In the genomic region with DNA sequence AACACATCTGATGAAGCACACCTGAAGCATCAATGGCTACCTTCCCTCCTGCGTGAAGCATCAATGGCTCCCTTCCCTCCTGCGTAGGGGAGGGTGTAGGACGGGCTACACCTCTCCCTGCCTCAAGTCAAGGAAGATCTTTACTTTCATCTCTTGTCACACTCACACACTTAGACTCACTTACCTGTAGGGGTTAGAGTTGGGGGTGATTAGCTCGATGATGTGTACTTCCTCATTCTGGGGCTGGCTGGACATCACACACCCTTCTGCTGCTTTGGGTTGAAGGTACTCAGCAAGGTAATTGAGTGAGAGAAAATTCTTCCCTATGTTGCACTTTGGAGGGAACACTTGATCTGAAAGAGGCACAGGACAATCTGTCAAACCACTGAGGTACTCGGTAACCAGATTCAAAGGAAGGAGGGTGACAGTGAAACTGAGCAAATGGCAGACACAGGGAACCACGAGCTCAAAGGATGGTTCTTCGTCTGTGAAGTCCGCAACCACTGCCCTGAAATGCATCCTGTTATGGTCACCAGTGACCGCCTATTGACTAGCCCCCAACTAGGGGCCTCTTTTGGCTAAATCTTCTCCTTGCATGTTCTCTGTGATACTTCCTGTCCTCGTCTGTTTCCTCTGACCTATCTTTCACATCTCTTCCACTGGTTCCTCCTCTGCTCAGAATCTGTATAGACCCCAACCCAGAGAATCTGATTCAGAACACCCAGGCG, we compare ENCODE assay signal across 14 cellular contexts.
A peak's percentile ranks its signal among the peaks of the same experiment; 100 is the strongest.
DNase-seq lines count a peak whose midpoint lies in the region; ATAC-seq, FAIRE-seq and TF ChIP-seq lines count a peak whose summit lies in the region.
"Had no signal": no experiment of that assay in that cellular context is flagged by ENCODE, and none has a peak within 500 bp of the region (broad histone marks: within the 10 kb centered on the region; RNA-seq: fewer than 3 reads in every experiment).

No MANE protein-coding gene starts in this region.

- H3K27ac Mint-ChIP-seq in activated naive CD8-positive, alpha-beta T cell treated with anti-CD3 and anti-CD28 coated beads, Interleukin-2, amount 10 ng/mL, durations not matched to agents 7 days and 5 days: peak overlapping the region; percentile 5
- no peak overlapping the region for H3K27ac Mint-ChIP-seq in activated naive CD8-positive, alpha-beta T cell treated with anti-CD3 and anti-CD28 coated beads for 36 hours
- H3K27ac Mint-ChIP-seq in T-helper 2 cell treated with Interferon-gamma antibody and Interleukin-4, amounts not matched to agents 5 μg/mL and 100 μg/mL, for 36 hours: peak overlapping the region; percentile 18

- TF ChIP-seq CTCF in D721Med (IDR thresholded peaks at IDR 0.05; ENCODE audit: insufficient read depth, missing control alignments): no peak

- WGBS in mesenchymal stem cell: 96% methylated on average over 9 of the region's 11 CpGs

- no peaks in the 10 kb centered on the region for H3K9me3 ChIP-seq in mesenchymal stem cell (ENCODE audit: control insufficient read depth, low read length)
- H3K9me3 ChIP-seq: spleen had no signal

- H3K4me3 ChIP-seq in mesenchymal stem cell (ENCODE audit: insufficient read depth in 1 of 2, low read depth in 1 of 2, low read length in 2 of 2): no peak overlapping the region
- H3K4me3 ChIP-seq: lung, spleen had no signal

- no peak overlapping the region for H3K18ac ChIP-seq in mesenchymal stem cell (ENCODE audit: low read depth in 1 of 2, low read length in 2 of 2)

- peak; percentile 33 for DNase-seq in activated naive CD8-positive, alpha-beta T cell treated with anti-CD3 and anti-CD28 coated beads, Interleukin-2, amount 10 ng/mL, durations not matched to agents 7 days and 5 days
- DNase-seq in activated naive CD8-positive, alpha-beta T cell treated with anti-CD3 and anti-CD28 coated beads for 36 hours: no peak
- DNase-seq in T-helper 2 cell treated with Interferon-gamma antibody and Interleukin-4, amounts not matched to agents 5 μg/mL and 100 μg/mL, for 36 hours (ENCODE audit: low spot score): no peak
- no peak for DNase-seq in mesenchymal stem cell
- DNase-seq in NAMALWA (ENCODE audit: low spot score): no peak
- no peak for DNase-seq in D721Med (ENCODE audit: insufficient read length, low spot score)
- no peak for DNase-seq in hepatic stellate cell (ENCODE audit: low spot score)
- DNase-seq in globus pallidus (ENCODE audit: low spot score): no peak
- DNase-seq: NCI-H2029 treated with DMSO at 0.1 percent for 48 hours, spleen had no signal

- no peak for FAIRE-seq in D721Med (lab: Jason Lieb, UNC)
- FAIRE-seq: colon, TTC549 had no signal

- H3K14ac ChIP-seq in mesenchymal stem cell (ENCODE audit: low read length in 2 of 2): no peak overlapping the region

- no peak overlapping the region for H2BK5ac ChIP-seq in mesenchymal stem cell (ENCODE audit: low read depth, low read length, poor library complexity, severe bottlenecking)

- no peak overlapping the region for H3K23ac ChIP-seq in mesenchymal stem cell (ENCODE audit: low read length in 2 of 2)

- no peak overlapping the region for H2BK12ac ChIP-seq in mesenchymal stem cell (ENCODE audit: low read length in 2 of 2)

- no peaks in the 10 kb centered on the region for H3K27me3 ChIP-seq in mesenchymal stem cell (ENCODE audit: control insufficient read depth in 1 of 2, insufficient read depth in 1 of 2, low read length in 2 of 2)
- H3K27me3 ChIP-seq: spleen had no signal

- no peaks in the 10 kb centered on the region for H3K36me3 Mint-ChIP-seq in activated naive CD8-positive, alpha-beta T cell treated with anti-CD3 and anti-CD28 coated beads, Interleukin-2, amount 10 ng/mL, durations not matched to agents 7 days and 5 days
- H3K36me3 Mint-ChIP-seq in activated naive CD8-positive, alpha-beta T cell treated with anti-CD3 and anti-CD28 coated beads for 36 hours: peaks cover 3% of the 10 kb centered on the region
- H3K36me3 Mint-ChIP-seq in T-helper 2 cell treated with Interferon-gamma antibody and Interleukin-4, amounts not matched to agents 5 μg/mL and 100 μg/mL, for 36 hours (ENCODE audit: low read depth): peaks cover 27% of the 10 kb centered on the region

- H4K8ac ChIP-seq in mesenchymal stem cell (ENCODE audit: low read length): no peak overlapping the region

- no peak overlapping the region for H2AFZ ChIP-seq in mesenchymal stem cell (ENCODE audit: low read depth, low read length)

- peaks cover 3 to 90% of the 10 kb centered on the region in 2 experiments for H3K36me3 ChIP-seq in mesenchymal stem cell (ENCODE audit: control insufficient read depth in 1 of 2, insufficient read depth in 2 of 2, low read depth in 1 of 2, low read length in 2 of 2)

- peaks cover 16% of the 10 kb centered on the region for H3K27me3 Mint-ChIP-seq in activated naive CD8-positive, alpha-beta T cell treated with anti-CD3 and anti-CD28 coated beads, Interleukin-2, amount 10 ng/mL, durations not matched to agents 7 days and 5 days
- no peaks in the 10 kb centered on the region for H3K27me3 Mint-ChIP-seq in activated naive CD8-positive, alpha-beta T cell treated with anti-CD3 and anti-CD28 coated beads for 36 hours
- no peaks in the 10 kb centered on the region for H3K27me3 Mint-ChIP-seq in T-helper 2 cell treated with Interferon-gamma antibody and Interleukin-4, amounts not matched to agents 5 μg/mL and 100 μg/mL, for 36 hours (ENCODE audit: low read depth)

- H3K4me1 Mint-ChIP-seq in activated naive CD8-positive, alpha-beta T cell treated with anti-CD3 and anti-CD28 coated beads, Interleukin-2, amount 10 ng/mL, durations not matched to agents 7 days and 5 days: peaks cover 30% of the 10 kb centered on the region
- H3K4me1 Mint-ChIP-seq in activated naive CD8-positive, alpha-beta T cell treated with anti-CD3 and anti-CD28 coated beads for 36 hours: peaks cover 35% of the 10 kb centered on the region
- peaks cover 33% of the 10 kb centered on the region for H3K4me1 Mint-ChIP-seq in T-helper 2 cell treated with Interferon-gamma antibody and Interleukin-4, amounts not matched to agents 5 μg/mL and 100 μg/mL, for 36 hours (ENCODE audit: low read depth)

- H3K4me3 Mint-ChIP-seq in activated naive CD8-positive, alpha-beta T cell treated with anti-CD3 and anti-CD28 coated beads, Interleukin-2, amount 10 ng/mL, durations not matched to agents 7 days and 5 days: peak overlapping the region; percentile 49
- no peak overlapping the region for H3K4me3 Mint-ChIP-seq in activated naive CD8-positive, alpha-beta T cell treated with anti-CD3 and anti-CD28 coated beads for 36 hours
- peak overlapping the region; percentile 21 for H3K4me3 Mint-ChIP-seq in T-helper 2 cell treated with Interferon-gamma antibody and Interleukin-4, amounts not matched to agents 5 μg/mL and 100 μg/mL, for 36 hours

- peak overlapping the region; percentile 50 for H2AK5ac ChIP-seq in mesenchymal stem cell (ENCODE audit: low read length, severe bottlenecking)

- H3K9ac ChIP-seq in mesenchymal stem cell (ENCODE audit: low read length): peak overlapping the region; percentile 70

- H3K27ac ChIP-seq in mesenchymal stem cell (ENCODE audit: low read length, poor library complexity, severe bottlenecking): no peak overlapping the region
- H3K27ac ChIP-seq: HL-60 had no signal

- peaks cover 19% of the 10 kb centered on the region for H3K4me1 ChIP-seq in mesenchymal stem cell (ENCODE audit: control insufficient read depth, insufficient read depth, low read depth, low read length)

- H3K4me2 ChIP-seq in mesenchymal stem cell (ENCODE audit: low read length, poor library complexity, severe bottlenecking): no peak overlapping the region

- ATAC-seq in activated naive CD8-positive, alpha-beta T cell treated with anti-CD3 and anti-CD28 coated beads, Interleukin-2, amount 10 ng/mL, durations not matched to agents 7 days and 5 days (ENCODE audit: low read depth): peak; percentile 63

- H2BK120ac ChIP-seq in mesenchymal stem cell (ENCODE audit: low read depth, low read length): no peak overlapping the region

- no peak overlapping the region for H2BK15ac ChIP-seq in mesenchymal stem cell (ENCODE audit: low read depth, poor library complexity, severe bottlenecking)

- H3K79me1 ChIP-seq in mesenchymal stem cell (replicated peaks; ENCODE audit: low read length, poor library complexity, severe bottlenecking): peaks cover 5% of the 10 kb centered on the region

- POLR2A ChIA-PET in activated naive CD8-positive, alpha-beta T cell treated with anti-CD3 and anti-CD28 coated beads, Interleukin-2, amount 10 ng/mL, durations not matched to agents 7 days and 5 days (lab: Charles Lee): no interaction called here

- no peaks in the 10 kb centered on the region for H3K9me3 Mint-ChIP-seq in activated naive CD8-positive, alpha-beta T cell treated with anti-CD3 and anti-CD28 coated beads, Interleukin-2, amount 10 ng/mL, durations not matched to agents 7 days and 5 days
- no peaks in the 10 kb centered on the region for H3K9me3 Mint-ChIP-seq in activated naive CD8-positive, alpha-beta T cell treated with anti-CD3 and anti-CD28 coated beads for 36 hours
- no peaks in the 10 kb centered on the region for H3K9me3 Mint-ChIP-seq in T-helper 2 cell treated with Interferon-gamma antibody and Interleukin-4, amounts not matched to agents 5 μg/mL and 100 μg/mL, for 36 hours

- no peak overlapping the region for H4K91ac ChIP-seq in mesenchymal stem cell (ENCODE audit: low read length)

- no peak overlapping the region for H3K4ac ChIP-seq in mesenchymal stem cell (ENCODE audit: low read depth in 1 of 2, low read length in 2 of 2)
